ENCODE assay signal across 1 cellular context in the genomic region with DNA sequence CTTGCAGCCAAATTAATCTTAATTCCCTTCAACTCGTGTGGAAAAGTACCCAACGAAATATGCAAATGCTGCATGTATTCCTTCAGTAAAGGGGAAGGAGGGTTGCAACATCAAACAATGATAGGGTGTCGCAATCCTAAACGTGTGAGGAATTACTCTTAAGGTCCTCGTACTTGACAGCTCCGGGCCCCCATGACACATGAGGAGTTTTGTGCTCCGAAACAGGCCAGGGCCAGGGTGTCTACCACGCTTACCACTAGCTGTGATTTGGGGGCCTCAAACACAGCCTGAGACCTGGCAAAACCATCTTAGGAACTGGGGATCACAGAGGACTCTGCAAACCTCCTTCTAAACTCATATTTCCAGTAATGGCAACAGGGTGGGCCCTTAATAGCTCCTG.
TF ChIP-seq lines count a peak whose summit lies in the region.

No MANE protein-coding gene starts in this region.

TF ChIP-seq in K562, 482 proteins besides CTCF, POLR2A, EP300 and RAD21 (continued from another document):
- TF ChIP-seq, protein P1, sequence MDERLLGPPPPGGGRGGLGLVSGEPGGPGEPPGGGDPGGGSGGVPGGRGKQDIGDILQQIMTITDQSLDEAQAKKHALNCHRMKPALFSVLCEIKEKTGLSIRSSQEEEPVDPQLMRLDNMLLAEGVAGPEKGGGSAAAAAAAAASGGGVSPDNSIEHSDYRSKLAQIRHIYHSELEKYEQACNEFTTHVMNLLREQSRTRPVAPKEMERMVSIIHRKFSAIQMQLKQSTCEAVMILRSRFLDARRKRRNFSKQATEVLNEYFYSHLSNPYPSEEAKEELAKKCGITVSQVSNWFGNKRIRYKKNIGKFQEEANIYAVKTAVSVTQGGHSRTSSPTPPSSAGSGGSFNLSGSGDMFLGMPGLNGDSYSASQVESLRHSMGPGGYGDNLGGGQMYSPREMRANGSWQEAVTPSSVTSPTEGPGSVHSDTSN (CRISPR knock-in tag; IDR thresholded peaks at IDR 0.05; ENCODE audit: low read depth): no peak
- TF ChIP-seq, protein P1 (tag; conservative IDR thresholded peaks at IDR 0.05; ENCODE audit: low read depth): peak; percentile 65
- no peak for TF ChIP-seq FOXK2 (conservative IDR thresholded peaks at IDR 0.05 in 1 of 2, IDR thresholded peaks at IDR 0.05 in 1 of 2; ENCODE audit: low read depth in 2 of 2)
TF ChIP-seq in K562: peak in this region for 13.
